1 cellular context compared by ENCODE assay signal in the genomic region with DNA sequence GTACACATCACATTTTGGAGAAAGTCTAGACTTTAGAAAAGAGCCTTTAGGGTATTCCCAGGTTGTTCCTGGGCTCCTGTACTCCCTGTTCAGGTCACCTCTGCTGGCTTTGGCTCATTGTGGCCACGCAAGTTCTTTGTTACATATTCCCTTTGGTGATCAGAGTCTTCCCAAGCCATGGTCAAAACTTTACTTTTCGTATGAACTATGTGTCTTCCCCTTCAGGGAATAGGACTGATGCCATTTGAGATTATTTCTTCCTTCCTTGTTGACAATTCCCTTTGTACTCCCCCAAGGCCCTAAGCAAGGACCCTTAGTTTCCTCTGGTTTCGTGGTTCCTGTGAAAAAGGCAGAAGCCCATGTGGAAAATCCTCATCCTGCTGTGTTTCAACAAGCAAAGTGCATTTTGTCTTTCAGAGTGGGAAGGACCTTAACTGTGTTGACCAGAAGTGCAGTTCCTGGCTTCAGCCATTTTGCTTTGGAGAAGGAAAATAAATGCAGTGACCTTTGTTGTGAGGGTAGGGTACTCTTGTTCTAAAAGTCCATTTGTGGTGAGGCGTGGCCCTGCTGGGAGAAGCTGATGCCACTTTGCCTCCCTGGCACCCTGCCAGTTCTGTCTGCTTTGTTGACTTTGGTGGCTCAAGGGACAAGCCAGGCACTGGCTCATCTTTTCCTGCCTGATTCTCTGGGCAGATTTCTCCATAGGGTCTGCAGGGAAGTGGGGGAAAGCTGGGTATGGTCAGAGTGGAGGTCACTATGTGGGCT.
TF ChIP-seq lines count a peak whose summit lies in the region.

No MANE protein-coding gene starts in this region.

TF ChIP-seq in HepG2, 621 proteins besides CTCF, POLR2A, EP300 and RAD21 (continued from another document and continues in another):
- TF ChIP-seq BCLAF1 (IDR thresholded peaks at IDR 0.05) (no peak), ZBTB42 (CRISPR knock-in tag; IDR thresholded peaks at IDR 0.05) (no peak), SALL2 (CRISPR knock-in tag; IDR thresholded peaks at IDR 0.05) (peak; percentile 78; the same call in 1 of the 2 replicates), ZNF546 (CRISPR knock-in tag; conservative IDR thresholded peaks at IDR 0.05) (no peak), ISX (CRISPR knock-in tag; conservative IDR thresholded peaks at IDR 0.05) (no peak), RELA (CRISPR knock-in tag; IDR thresholded peaks at IDR 0.05) (no peak), ZNF564 (CRISPR knock-in tag; IDR thresholded peaks at IDR 0.05) (peak; percentile 55; the same call in 1 of the 2 replicates), ZFY (CRISPR knock-in tag; IDR thresholded peaks at IDR 0.05) (peak; percentile 39; the same call in 1 of the 2 replicates), ZNF207 (IDR thresholded peaks at IDR 0.05; ENCODE audit: borderline replicate concordance) (no peak), SMYD3 (CRISPR knock-in tag; IDR thresholded peaks at IDR 0.05) (0 out of 2 replicates have a peak, but pooled peaks have one; percentile 40), MXD4 (CRISPR knock-in tag; IDR thresholded peaks at IDR 0.05) (no peak), ZNF274 (CRISPR knock-in tag; IDR thresholded peaks at IDR 0.05) (no peak), ZNF142 (CRISPR knock-in tag; IDR thresholded peaks at IDR 0.05) (no peak), ZNF563 (CRISPR knock-in tag; IDR thresholded peaks at IDR 0.05) (no peak), MED13 (CRISPR knock-in tag; IDR thresholded peaks at IDR 0.05) (peak; percentile 62; the same call in 1 of the 2 replicates), SNAI1 (CRISPR knock-in tag; IDR thresholded peaks at IDR 0.05; ENCODE audit: borderline replicate concordance) (no peak), GMEB1 (CRISPR knock-in tag; IDR thresholded peaks at IDR 0.05; ENCODE audit: borderline replicate concordance) (no peak), NFAT5 (CRISPR knock-in tag; IDR thresholded peaks at IDR 0.05) (0 out of 2 replicates have a peak, but pooled peaks have one; percentile 22), ASH2L (IDR thresholded peaks at IDR 0.05; ENCODE audit: insufficient read length, low read depth, low read length) (peak; percentile 41), ZNF589 (CRISPR knock-in tag; conservative IDR thresholded peaks at IDR 0.05) (no peak), ATF4 (CRISPR knock-in tag; IDR thresholded peaks at IDR 0.05) (0 out of 4 replicates have a peak, but pooled peaks of 1 of the 2 experiments have one; percentile 40), HNF4G (IDR thresholded peaks at IDR 0.05; ENCODE audit: borderline replicate concordance, low read depth, low read length) (peak; percentile 87), HNF4G (CRISPR knock-in tag; IDR thresholded peaks at IDR 0.05; ENCODE audit: borderline replicate concordance, low read depth) (no peak), CHD4 (IDR thresholded peaks at IDR 0.05; ENCODE audit: borderline replicate concordance, low read length) (no peak), RFX5 (IDR thresholded peaks at IDR 0.05; ENCODE audit: low read depth, low read length) (no peak)
- TF ChIP-seq, protein P1, sequence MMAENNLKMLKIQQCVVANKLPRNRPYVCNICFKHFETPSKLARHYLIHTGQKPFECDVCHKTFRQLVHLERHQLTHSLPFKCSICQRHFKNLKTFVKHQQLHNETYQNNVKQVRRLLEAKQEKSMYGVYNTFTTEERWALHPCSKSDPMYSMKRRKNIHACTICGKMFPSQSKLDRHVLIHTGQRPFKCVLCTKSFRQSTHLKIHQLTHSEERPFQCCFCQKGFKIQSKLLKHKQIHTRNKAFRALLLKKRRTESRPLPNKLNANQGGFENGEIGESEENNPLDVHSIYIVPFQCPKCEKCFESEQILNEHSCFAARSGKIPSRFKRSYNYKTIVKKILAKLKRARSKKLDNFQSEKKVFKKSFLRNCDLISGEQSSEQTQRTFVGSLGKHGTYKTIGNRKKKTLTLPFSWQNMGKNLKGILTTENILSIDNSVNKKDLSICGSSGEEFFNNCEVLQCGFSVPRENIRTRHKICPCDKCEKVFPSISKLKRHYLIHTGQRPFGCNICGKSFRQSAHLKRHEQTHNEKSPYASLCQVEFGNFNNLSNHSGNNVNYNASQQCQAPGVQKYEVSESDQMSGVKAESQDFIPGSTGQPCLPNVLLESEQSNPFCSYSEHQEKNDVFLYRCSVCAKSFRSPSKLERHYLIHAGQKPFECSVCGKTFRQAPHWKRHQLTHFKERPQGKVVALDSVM (CRISPR knock-in tag; IDR thresholded peaks at IDR 0.05): 0 out of 2 replicates have a peak, but pooled peaks have one; percentile 34
- TF ChIP-seq, protein P2, sequence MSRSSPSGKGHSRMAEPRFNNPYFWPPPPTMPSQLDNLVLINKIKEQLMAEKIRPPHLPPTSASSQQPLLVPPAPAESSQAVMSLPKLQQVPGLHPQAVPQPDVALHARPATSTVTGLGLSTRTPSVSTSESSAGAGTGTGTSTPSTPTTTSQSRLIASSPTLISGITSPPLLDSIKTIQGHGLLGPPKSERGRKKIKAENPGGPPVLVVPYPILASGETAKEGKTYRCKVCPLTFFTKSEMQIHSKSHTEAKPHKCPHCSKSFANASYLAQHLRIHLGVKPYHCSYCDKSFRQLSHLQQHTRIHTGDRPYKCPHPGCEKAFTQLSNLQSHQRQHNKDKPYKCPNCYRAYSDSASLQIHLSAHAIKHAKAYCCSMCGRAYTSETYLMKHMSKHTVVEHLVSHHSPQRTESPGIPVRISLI (CRISPR knock-in tag; IDR thresholded peaks at IDR 0.05; ENCODE audit: borderline replicate concordance): peak; percentile 42; the same call in 1 of the 2 replicates
- TF ChIP-seq, protein P3, sequence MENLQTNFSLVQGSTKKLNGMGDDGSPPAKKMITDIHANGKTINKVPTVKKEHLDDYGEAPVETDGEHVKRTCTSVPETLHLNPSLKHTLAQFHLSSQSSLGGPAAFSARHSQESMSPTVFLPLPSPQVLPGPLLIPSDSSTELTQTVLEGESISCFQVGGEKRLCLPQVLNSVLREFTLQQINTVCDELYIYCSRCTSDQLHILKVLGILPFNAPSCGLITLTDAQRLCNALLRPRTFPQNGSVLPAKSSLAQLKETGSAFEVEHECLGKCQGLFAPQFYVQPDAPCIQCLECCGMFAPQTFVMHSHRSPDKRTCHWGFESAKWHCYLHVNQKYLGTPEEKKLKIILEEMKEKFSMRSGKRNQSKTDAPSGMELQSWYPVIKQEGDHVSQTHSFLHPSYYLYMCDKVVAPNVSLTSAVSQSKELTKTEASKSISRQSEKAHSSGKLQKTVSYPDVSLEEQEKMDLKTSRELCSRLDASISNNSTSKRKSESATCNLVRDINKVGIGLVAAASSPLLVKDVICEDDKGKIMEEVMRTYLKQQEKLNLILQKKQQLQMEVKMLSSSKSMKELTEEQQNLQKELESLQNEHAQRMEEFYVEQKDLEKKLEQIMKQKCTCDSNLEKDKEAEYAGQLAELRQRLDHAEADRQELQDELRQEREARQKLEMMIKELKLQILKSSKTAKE (CRISPR knock-in tag; IDR thresholded peaks at IDR 0.05; ENCODE audit: borderline replicate concordance): no peak
